Comparison of ENCODE assay signal across 1 cellular context in genomic region chr1:39670689-39671088, GRCh38.
TF ChIP-seq lines count a peak whose summit lies in the region.

No MANE protein-coding gene starts in this region.

TF ChIP-seq in WTC11, 78 proteins besides CTCF, POLR2A, EP300 and RAD21 (continued from another document):
- no peak for TF ChIP-seq ZNF281 (CRISPR knock-in tag; IDR thresholded peaks at IDR 0.05)
- no peak for TF ChIP-seq USF1 (CRISPR knock-in tag; IDR thresholded peaks at IDR 0.05)
TF ChIP-seq in WTC11: peak in this region for 0.
